Comparison of ENCODE assay signal across 8 cellular contexts in genomic region chr22:17706451-17706900, GRCh38.
A peak's percentile ranks its signal among the peaks of the same experiment; 100 is the strongest.
DNase-seq lines count a peak whose midpoint lies in the region; ATAC-seq lines count a peak whose summit lies in the region.

No MANE protein-coding gene starts in this region.

- H3K4me3 Mint-ChIP-seq in T-helper 1 cell treated with Interleukin-12 subunit alpha and Interleukin-12 subunit beta and Interleukin-4 antibody, amounts not matched to agents 30 μg/mL and 1 μg/mL, for 36 hours = peak overlapping the region; percentile 74
- peak overlapping the region; percentile 59 for H3K4me3 Mint-ChIP-seq in central memory CD8-positive, alpha-beta T cell

- peak overlapping the region; percentile 51; the same call in 1 of the 2 replicates for H3K27ac ChIP-seq in BLaER1
- H3K27ac ChIP-seq in layer of hippocampus (ENCODE audit: low read depth, low read length) = peak overlapping the region; percentile 17

- H3K27ac Mint-ChIP-seq in T-helper 1 cell treated with Interleukin-12 subunit alpha and Interleukin-12 subunit beta and Interleukin-4 antibody, amounts not matched to agents 30 μg/mL and 1 μg/mL, for 36 hours = peak overlapping the region; percentile 81
- H3K27ac Mint-ChIP-seq in central memory CD8-positive, alpha-beta T cell (ENCODE audit: low read depth) = peak overlapping the region; percentile 80

- DNase-seq in HK-2 (ENCODE audit: unreplicated experiment) = peak; percentile 69
- DNase-seq in central memory CD8-positive, alpha-beta T cell (ENCODE audit: low spot score in 2 of 2) = no peak
- peak; percentile 24 to 25 for DNase-seq in stimulated activated CD4-positive, alpha-beta T cell treated with anti-CD3 and anti-CD28 coated beads, Interleukin-2, amount 100 ng/mL, for 48 hours

- H3K36me3 Mint-ChIP-seq in T-helper 1 cell treated with Interleukin-12 subunit alpha and Interleukin-12 subunit beta and Interleukin-4 antibody, amounts not matched to agents 30 μg/mL and 1 μg/mL, for 36 hours (ENCODE audit: low read depth) = peaks cover 6% of the 10 kb centered on the region
- peaks cover 4% of the 10 kb centered on the region for H3K36me3 Mint-ChIP-seq in central memory CD8-positive, alpha-beta T cell (ENCODE audit: insufficient read depth)

- peaks cover 42% of the 10 kb centered on the region for H3K36me3 ChIP-seq in BLaER1

- peak overlapping the region; percentile 26; the same call in 1 of the 2 replicates for H3K9ac ChIP-seq in BLaER1

- ATAC-seq in GM19452 (IDR thresholded peaks at IDR 0.05; ENCODE audit: unreplicated experiment) (peak; percentile 70), GM19328 (IDR thresholded peaks at IDR 0.05; ENCODE audit: unreplicated experiment) (no peak)
- ATAC-seq in central memory CD8-positive, alpha-beta T cell (replicated peaks; ENCODE audit: extremely low read depth, poor library complexity, severe bottlenecking) = peak; percentile 81

- peaks cover 11% of the 10 kb centered on the region for H3K4me1 Mint-ChIP-seq in T-helper 1 cell treated with Interleukin-12 subunit alpha and Interleukin-12 subunit beta and Interleukin-4 antibody, amounts not matched to agents 30 μg/mL and 1 μg/mL, for 36 hours (ENCODE audit: low read depth)
- peaks cover 15% of the 10 kb centered on the region for H3K4me1 Mint-ChIP-seq in central memory CD8-positive, alpha-beta T cell

- peak overlapping the region; percentile 61 for H3K4me2 ChIP-seq in BLaER1

- H3K27me3 Mint-ChIP-seq in T-helper 1 cell treated with Interleukin-12 subunit alpha and Interleukin-12 subunit beta and Interleukin-4 antibody, amounts not matched to agents 30 μg/mL and 1 μg/mL, for 36 hours (ENCODE audit: low read depth) = no peaks in the 10 kb centered on the region
- no peaks in the 10 kb centered on the region for H3K27me3 Mint-ChIP-seq in central memory CD8-positive, alpha-beta T cell

- H3K4me3 ChIP-seq in BLaER1 = no peak overlapping the region; the same call in 1 of the 2 replicates

- no peaks in the 10 kb centered on the region for H3K9me3 Mint-ChIP-seq in T-helper 1 cell treated with Interleukin-12 subunit alpha and Interleukin-12 subunit beta and Interleukin-4 antibody, amounts not matched to agents 30 μg/mL and 1 μg/mL, for 36 hours
- H3K9me3 Mint-ChIP-seq in central memory CD8-positive, alpha-beta T cell = no peaks in the 10 kb centered on the region

- no peaks in the 10 kb centered on the region for H4K20me1 ChIP-seq in BLaER1

- H3K4me1 ChIP-seq in BLaER1 = peaks cover 21% of the 10 kb centered on the region

- no peaks in the 10 kb centered on the region for H3K9me3 ChIP-seq in BLaER1

- no peaks in the 10 kb centered on the region for H3K27me3 ChIP-seq in BLaER1
- no peaks in the 10 kb centered on the region for H3K27me3 ChIP-seq in layer of hippocampus (ENCODE audit: control insufficient read depth, insufficient read depth, low read length)

Comparison
In these comparisons a context has a peak if more than half of its experiments do, and no peak if none do; other contexts are left out.
1. DNase-seq: peak in HK-2 (single experiment) and stimulated activated CD4-positive, alpha-beta T cell treated with anti-CD3 and anti-CD28 coated beads, Interleukin-2, amount 100 ng/mL, for 48 hours (2 of 2); none in central memory CD8-positive, alpha-beta T cell (0 of 2).